ENCODE assay signal across 1 cellular context in genomic region chr5:10825897-10826644, GRCh38.
TF ChIP-seq lines count a peak whose summit lies in the region.

No MANE protein-coding gene starts in this region.

TF ChIP-seq in Ishikawa, 13 proteins besides CTCF, POLR2A, EP300 and RAD21 (continued from another document):
- TF ChIP-seq, protein P1, sequence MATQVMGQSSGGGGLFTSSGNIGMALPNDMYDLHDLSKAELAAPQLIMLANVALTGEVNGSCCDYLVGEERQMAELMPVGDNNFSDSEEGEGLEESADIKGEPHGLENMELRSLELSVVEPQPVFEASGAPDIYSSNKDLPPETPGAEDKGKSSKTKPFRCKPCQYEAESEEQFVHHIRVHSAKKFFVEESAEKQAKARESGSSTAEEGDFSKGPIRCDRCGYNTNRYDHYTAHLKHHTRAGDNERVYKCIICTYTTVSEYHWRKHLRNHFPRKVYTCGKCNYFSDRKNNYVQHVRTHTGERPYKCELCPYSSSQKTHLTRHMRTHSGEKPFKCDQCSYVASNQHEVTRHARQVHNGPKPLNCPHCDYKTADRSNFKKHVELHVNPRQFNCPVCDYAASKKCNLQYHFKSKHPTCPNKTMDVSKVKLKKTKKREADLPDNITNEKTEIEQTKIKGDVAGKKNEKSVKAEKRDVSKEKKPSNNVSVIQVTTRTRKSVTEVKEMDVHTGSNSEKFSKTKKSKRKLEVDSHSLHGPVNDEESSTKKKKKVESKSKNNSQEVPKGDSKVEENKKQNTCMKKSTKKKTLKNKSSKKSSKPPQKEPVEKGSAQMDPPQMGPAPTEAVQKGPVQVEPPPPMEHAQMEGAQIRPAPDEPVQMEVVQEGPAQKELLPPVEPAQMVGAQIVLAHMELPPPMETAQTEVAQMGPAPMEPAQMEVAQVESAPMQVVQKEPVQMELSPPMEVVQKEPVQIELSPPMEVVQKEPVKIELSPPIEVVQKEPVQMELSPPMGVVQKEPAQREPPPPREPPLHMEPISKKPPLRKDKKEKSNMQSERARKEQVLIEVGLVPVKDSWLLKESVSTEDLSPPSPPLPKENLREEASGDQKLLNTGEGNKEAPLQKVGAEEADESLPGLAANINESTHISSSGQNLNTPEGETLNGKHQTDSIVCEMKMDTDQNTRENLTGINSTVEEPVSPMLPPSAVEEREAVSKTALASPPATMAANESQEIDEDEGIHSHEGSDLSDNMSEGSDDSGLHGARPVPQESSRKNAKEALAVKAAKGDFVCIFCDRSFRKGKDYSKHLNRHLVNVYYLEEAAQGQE (IDR thresholded peaks at IDR 0.05; ENCODE audit: low read depth), result no peak
- TF ChIP-seq EGR1 (IDR thresholded peaks at IDR 0.05) (no peak), ZBTB7A (IDR thresholded peaks at IDR 0.05; ENCODE audit: low read depth) (no peak), TEAD4 (IDR thresholded peaks at IDR 0.05) (no peak), FOXM1 (IDR thresholded peaks at IDR 0.05; ENCODE audit: borderline replicate concordance, low read depth) (no peak)
